In genomic region chr3:133944181-133944580, GRCh38 we compare ENCODE assay signal across 1 cellular context.
TF ChIP-seq lines count a peak whose summit lies in the region.

No MANE protein-coding gene starts in this region.

TF ChIP-seq in IMR-90, 13 proteins besides CTCF, POLR2A, EP300 and RAD21:
- TF ChIP-seq CEBPB (IDR thresholded peaks at IDR 0.05; ENCODE audit: low read depth, low read length) (no peak), MAZ (IDR thresholded peaks at IDR 0.05; ENCODE audit: borderline replicate concordance, low read depth, low read length) (no peak), MXI1 (IDR thresholded peaks at IDR 0.05; ENCODE audit: borderline replicate concordance, low read depth, low read length) (no peak), USF2 (IDR thresholded peaks at IDR 0.05; ENCODE audit: low read depth, low read length) (no peak), NFE2L2 (IDR thresholded peaks at IDR 0.05; ENCODE audit: low read depth, low read length) (no peak), RCOR1 (IDR thresholded peaks at IDR 0.05; ENCODE audit: insufficient replicate concordance, low read length) (no peak), RFX5 (IDR thresholded peaks at IDR 0.05; ENCODE audit: low read depth, low read length) (no peak), BHLHE40 (IDR thresholded peaks at IDR 0.05; ENCODE audit: low read depth, low read length) (no peak; the same call in 1 of the 2 replicates), FOS (IDR thresholded peaks at IDR 0.05; ENCODE audit: low read depth, low read length) (peak; percentile 54; the same call in 1 of the 2 replicates)
